Comparison of ENCODE assay signal across 8 cellular contexts in genomic region chrX:133792198-133792953, GRCh38.
DNase-seq lines count a peak whose midpoint lies in the region; ATAC-seq, FAIRE-seq and TF ChIP-seq lines count a peak whose summit lies in the region.

No MANE protein-coding gene starts in this region.

- TF ChIP-seq CTCF in OCI-LY3 (IDR thresholded peaks at IDR 0.05; ENCODE audit: low read depth, low read length) (peak; percentile 89), neural cell (IDR thresholded peaks at IDR 0.05; ENCODE audit: poor library complexity, severe bottlenecking) (peak; percentile 87)

- peak; percentile 83 for TF ChIP-seq RAD21 in neural cell (conservative IDR thresholded peaks at IDR 0.05)

- H3K4me1 ChIP-seq in OCI-LY3 (ENCODE audit: low read length): peaks cover 19% of the 10 kb centered on the region
- H3K4me1 ChIP-seq in stomach smooth muscle (ENCODE audit: control insufficient read depth, insufficient read depth, low read length): no peaks in the 10 kb centered on the region

- no peaks in the 10 kb centered on the region for H3K9me3 Mint-ChIP-seq in activated T-cell treated with anti-CD3 and anti-CD28 coated beads, Interleukin-2, amount 50 U/mL, for 4 hours

- H3K4me1 Mint-ChIP-seq in activated T-cell treated with anti-CD3 and anti-CD28 coated beads, Interleukin-2, amount 50 U/mL, for 4 hours (ENCODE audit: low read depth): no peaks in the 10 kb centered on the region

- no peaks in the 10 kb centered on the region for H3K27me3 Mint-ChIP-seq in activated T-cell treated with anti-CD3 and anti-CD28 coated beads, Interleukin-2, amount 50 U/mL, for 4 hours (ENCODE audit: low read depth)

- no peaks in the 10 kb centered on the region for H3K27me3 ChIP-seq in OCI-LY3 (ENCODE audit: low read depth, low read length)
- no peaks in the 10 kb centered on the region for H3K27me3 ChIP-seq in neural cell (ENCODE audit: insufficient read depth, low read depth, low read length)
- H3K27me3 ChIP-seq in stomach smooth muscle (ENCODE audit: control insufficient read depth in 1 of 2, insufficient read depth in 2 of 2, low read length in 2 of 2): peaks cover 0 to 3% of the 10 kb centered on the region in 2 donors

- H3K36me3 ChIP-seq in OCI-LY3 (replicated peaks; ENCODE audit: low read depth, low read length): no peaks in the 10 kb centered on the region
- H3K36me3 ChIP-seq in neural cell (ENCODE audit: insufficient read depth, low read length): no peaks in the 10 kb centered on the region
- no peaks in the 10 kb centered on the region for H3K36me3 ChIP-seq in stomach smooth muscle (ENCODE audit: control insufficient read depth in 2 of 2, insufficient read depth in 2 of 2, low read length in 2 of 2)

- peak overlapping the region; percentile 36; the same call in 1 of the 2 replicates for H3K9ac ChIP-seq in OCI-LY3 (ENCODE audit: low read length)
- H3K9ac ChIP-seq in neural cell (ENCODE audit: low read length): no peak overlapping the region
- peak overlapping the region in 1 of 2 donors; percentile 7 for H3K9ac ChIP-seq in stomach smooth muscle (ENCODE audit: low read length in 2 of 2)

- H3K27ac ChIP-seq in OCI-LY3 (ENCODE audit: low read length) (no peak overlapping the region), neural cell (ENCODE audit: low read length) (no peak overlapping the region), stomach smooth muscle (ENCODE audit: low read length) (no peak overlapping the region)

- ATAC-seq in GM19328 (IDR thresholded peaks at IDR 0.05; ENCODE audit: unreplicated experiment): peak; percentile 76
- peak; percentile 48 to 69 for ATAC-seq in activated T-cell treated with anti-CD3 and anti-CD28 coated beads, Interleukin-2, amount 50 U/mL, for 4 hours

- H3K4me3 Mint-ChIP-seq in activated T-cell treated with anti-CD3 and anti-CD28 coated beads, Interleukin-2, amount 50 U/mL, for 4 hours: no peak overlapping the region

- peak overlapping the region; percentile 84; the same call in 1 of the 2 replicates for H2AFZ ChIP-seq in OCI-LY3 (ENCODE audit: low read depth, low read length)
- no peak overlapping the region for H2AFZ ChIP-seq in neural cell (ENCODE audit: low read depth, low read length)

- H3K9me2 ChIP-seq in neural cell (ENCODE audit: insufficient read depth, low read length): no peaks in the 10 kb centered on the region

- no peaks in the 10 kb centered on the region for H4K20me1 ChIP-seq in OCI-LY3 (ENCODE audit: insufficient read depth, low read length)
- H4K20me1 ChIP-seq in neural cell (ENCODE audit: insufficient read depth): no peaks in the 10 kb centered on the region

- peak overlapping the region; percentile 83 for H3K4me2 ChIP-seq in OCI-LY3 (ENCODE audit: low read length)
- no peak overlapping the region for H3K4me2 ChIP-seq in neural cell (ENCODE audit: low read length)

- H3K9me3 ChIP-seq in OCI-LY3 (ENCODE audit: insufficient read depth, low read length) (no peaks in the 10 kb centered on the region), neural cell (ENCODE audit: low read length) (no peaks in the 10 kb centered on the region), stomach smooth muscle (ENCODE audit: control insufficient read depth in 2 of 2, low read length in 2 of 2) (peaks cover 0 to 3% of the 10 kb centered on the region in 2 donors)

- no peak for FAIRE-seq in HTR-8/SVneo (lab: Jason Lieb, UNC)

- TF ChIP-seq EP300 in neural cell (conservative IDR thresholded peaks at IDR 0.05; ENCODE audit: poor library complexity, severe bottlenecking): no peak

- H3K36me3 Mint-ChIP-seq in activated T-cell treated with anti-CD3 and anti-CD28 coated beads, Interleukin-2, amount 50 U/mL, for 4 hours (ENCODE audit: insufficient read depth): no peaks in the 10 kb centered on the region

- H3K4me3 ChIP-seq in OCI-LY3 (ENCODE audit: low read length) (peak overlapping the region; percentile 72), neural cell (ENCODE audit: low read length) (no peak overlapping the region), stomach smooth muscle (ENCODE audit: low read length in 2 of 2) (peak overlapping the region; percentile 41 to 59)

- no peaks in the 10 kb centered on the region for H3K79me2 ChIP-seq in OCI-LY3 (ENCODE audit: low read length)
- no peaks in the 10 kb centered on the region for H3K79me2 ChIP-seq in neural cell (replicated peaks; ENCODE audit: insufficient read depth, low read length)

- DNase-seq in CD1c-positive myeloid dendritic cell (ENCODE audit: extremely low spot score) (peak; percentile 63), HTR-8/SVneo (ENCODE audit: insufficient read length, low spot score) (peak; percentile 8), fibroblast of peridontal ligament (ENCODE audit: extremely low read depth) (peak; percentile 71)
- peak; percentile 52 for DNase-seq in activated T-cell treated with anti-CD3 and anti-CD28 coated beads, Interleukin-2, amount 50 U/mL, for 4 hours

- no peaks in the 10 kb centered on the region for H3F3A ChIP-seq in neural cell (ENCODE audit: insufficient read depth, low read length, poor library complexity, severe bottlenecking)

TF ChIP-seq in neural cell, 6 proteins besides CTCF, POLR2A, EP300 and RAD21:
- TF ChIP-seq SMC3 (conservative IDR thresholded peaks at IDR 0.05; ENCODE audit: poor library complexity) (peak; percentile 88), EZH2 (IDR thresholded peaks at IDR 0.05; ENCODE audit: borderline replicate concordance, insufficient read depth, low read length, poor library complexity, severe bottlenecking) (no peak)

Comparison
In these comparisons a context has a peak if more than half of its experiments do, and no peak if none do; other contexts are left out.
1. DNase-seq: peak in every context shown above with its lines; median percentile 71 in fibroblast of peridontal ligament; 63 in CD1c-positive myeloid dendritic cell; 52 in activated T-cell treated with anti-CD3 and anti-CD28 coated beads, Interleukin-2, amount 50 U/mL, for 4 hours; 8 in HTR-8/SVneo.